13 cellular contexts compared by ENCODE assay signal in genomic region chr11:64231536-64231935, GRCh38. TPM values are rescaled to one million over a fixed set of nuclear protein-coding genes. Genes with fewer than 3 reads are reported as not detected.
DNase-seq lines count a peak whose midpoint lies in the region; ATAC-seq, FAIRE-seq and TF ChIP-seq lines count a peak whose summit lies in the region.
"Had no signal": no experiment of that assay in that cellular context is flagged by ENCODE, and none has a peak within 500 bp of the region (broad histone marks: within the 10 kb centered on the region; RNA-seq: fewer than 3 reads in every experiment).

No MANE protein-coding gene starts in this region.

- peaks cover 33% of the 10 kb centered on the region for H3K4me1 Mint-ChIP-seq in neural crest cell

- intact Hi-C loops in GM12878 (cut with micrococcal nuclease; ENCODE audit: unreplicated experiment) = no loop called here

- peaks cover 45% of the 10 kb centered on the region for H3K79me2 ChIP-seq in SK-N-SH (ENCODE audit: insufficient read depth)
- H3K79me2 ChIP-seq in Karpas-422 (ENCODE audit: low read length) = peaks cover 24% of the 10 kb centered on the region
- H3K79me2 ChIP-seq in GM12878 (ENCODE audit: control insufficient read depth, insufficient read depth, low read length) = peaks cover 32% of the 10 kb centered on the region

- H3K4me2 ChIP-seq in SK-N-SH = peak overlapping the region; percentile 90
- H3K4me2 ChIP-seq in Karpas-422 (ENCODE audit: low read depth, low read length, poor library complexity, severe bottlenecking) = peak overlapping the region; percentile 86
- 0 out of 2 replicates have a peak overlapping the region, but pooled peaks have one; percentile 13 for H3K4me2 ChIP-seq in GM12878 (ENCODE audit: control insufficient read depth, insufficient read depth)

- SMC1A ChIA-PET in GM12878 (lab: Charles Lee; ENCODE audit: uncharacterized antibody, unreplicated experiment) = no interaction called here

- H4K20me1 ChIP-seq in SK-N-SH (ENCODE audit: insufficient read depth) (no peaks in the 10 kb centered on the region), Karpas-422 (ENCODE audit: insufficient read depth, low read depth, low read length) (0 out of 2 replicates have a peak, but pooled peaks cover 7% of the 10 kb centered on the region), GM12878 (ENCODE audit: control insufficient read depth, insufficient read depth) (no peaks in the 10 kb centered on the region)

- no peak overlapping the region for H3K27ac ChIP-seq in SK-N-SH (ENCODE audit: low read depth in 2 of 2, low read length in 1 of 2)
- H3K27ac ChIP-seq in Karpas-422 (ENCODE audit: low read length) = peak overlapping the region; percentile 4; the same call in 1 of the 2 replicates
- H3K27ac ChIP-seq in GM12878 (ENCODE audit: control insufficient read depth, insufficient read depth) = no peak overlapping the region; the same call in 1 of the 2 replicates
- H3K27ac ChIP-seq: SJCRH30 had no signal

- no peak for TF ChIP-seq POLR2A in GM12878 (IDR thresholded peaks at IDR 0.05; ENCODE audit: low read depth, low read length)

- WGBS in SK-N-SH (ENCODE audit: low lambda C conversion rate) = 91% methylated on average over 6 of the region's 6 CpGs
- 74% methylated on average over 6 of the region's 6 CpGs for WGBS in GM12878 (ENCODE audit: insufficient coverage, insufficient replicate concordance, low lambda C conversion rate, missing lambda C conversion rate)

- TF ChIP-seq RAD21 in SK-N-SH (IDR thresholded peaks at IDR 0.05; ENCODE audit: low read length) (no peak), GM12878 (IDR thresholded peaks at IDR 0.05; ENCODE audit: insufficient read depth, low read depth, low read length) (no peak)

- ATAC-seq in SK-N-SH treated with all-trans-retinoic acid at 6 μM for 48 hours (no peak), GM12878 (no peak), HG02763 (IDR thresholded peaks at IDR 0.05; ENCODE audit: unreplicated experiment) (no peak)
- ATAC-seq: body of pancreas had no signal

- H3K9me3 ChIP-seq in SK-N-SH (no peaks in the 10 kb centered on the region), Karpas-422 (ENCODE audit: low read length) (no peaks in the 10 kb centered on the region), GM12878 (replicated peaks; ENCODE audit: control insufficient read depth, insufficient read depth, low read length) (no peaks in the 10 kb centered on the region)
- H3K9me3 ChIP-seq: body of pancreas, SJCRH30 had no signal

- H3K4me3 ChIP-seq in SK-N-SH (ENCODE audit: low read depth in 2 of 2, low read length in 1 of 2) (peak overlapping the region in 1 of 2 experiments; percentile 75; a peak in 2 of 4 replicates), Karpas-422 (ENCODE audit: low read length) (peak overlapping the region; percentile 81; the same call in 1 of the 2 replicates), GM12878 (no peak overlapping the region; the same call in 1 of the 2 replicates)
- H3K4me3 ChIP-seq: SJCRH30 had no signal

- FAIRE-seq in GM12878 (lab: Jason Lieb, UNC) = no peak

- H3K4me3 Mint-ChIP-seq in neural crest cell = peak overlapping the region; percentile 93

- TF ChIP-seq EP300 in SK-N-SH (IDR thresholded peaks at IDR 0.05; ENCODE audit: borderline replicate concordance in 1 of 2, low read depth in 1 of 2, low read length in 1 of 2) = no peak
- TF ChIP-seq EP300 in GM12878 (IDR thresholded peaks at IDR 0.05; ENCODE audit: borderline replicate concordance in 1 of 2, control insufficient read depth in 1 of 2, low read depth in 2 of 2, low read length in 2 of 2) = no peak

- no peak overlapping the region for H3K27ac Mint-ChIP-seq in neural crest cell (ENCODE audit: unreplicated experiment)

- DNase-seq in SK-N-SH (no peak), Karpas-422 (no peak), GM12878 (ENCODE audit: low read depth, low spot score) (no peak), neural crest cell (ENCODE audit: low read depth, low spot score) (no peak), GF-D8 (lab: John Stamatoyannopoulos, UW) (no peak)
- DNase-seq in stimulated activated CD4-positive, alpha-beta T cell treated with anti-CD3 and anti-CD28 coated beads, Interleukin-15, amount 100 ng/mL, for 24 hours = no peak
- DNase-seq: activated CD4-positive, alpha-beta T cell treated with anti-CD3 and anti-CD28 coated beads, Interleukin-2, amount 50 U/mL, for 4 hours; body of pancreas; DMS79; NCI-H510A; SJCRH30 had no signal

- POLR2A ChIA-PET in SK-N-SH (lab: Yijun Ruan, JAX) (interaction anchor here (1.2 kb wide), 1 partner anchor 15 kb away, joined by 3 read pairs; the partner anchor contains the start of gene PPP1R14B), GM12878 (lab: Charles Lee) (interaction anchor here (0.6 to 9.7 kb wide), 8 partner anchors 8 to 255 kb away, joined by 3 to 77 read pairs (median 6); partner anchors contain the start of genes FERMT3, FKBP2 and PPP1R14B)

- H3K36me3 ChIP-seq in SK-N-SH (replicated peaks in 1 of 2; ENCODE audit: control insufficient read depth in 1 of 2, insufficient read depth in 2 of 2, low read length in 1 of 2) (peaks cover 0 to 4% of the 10 kb centered on the region in 2 experiments), Karpas-422 (ENCODE audit: insufficient read depth, low read length) (no peaks in the 10 kb centered on the region), GM12878 (ENCODE audit: control insufficient read depth in 2 of 2, insufficient read depth in 2 of 2, low read length in 1 of 2) (no peaks in the 10 kb centered on the region)

- CTCF ChIA-PET in SK-N-SH (lab: Yijun Ruan, JAX) = interaction anchor here (1.1 to 3.4 kb wide), 4 partner anchors 14 to 73 kb away, joined by 3 to 15 read pairs (median 5); partner anchors contain the start of genes ESRRA, PLCB3 and STIP1
- CTCF ChIA-PET in GM12878 (lab: Yijun Ruan, JAX) = interaction anchor here (0.9 to 2.9 kb wide), 2 partner anchors 25 to 124 kb away, joined by 3 to 18 read pairs; partner anchors contain the start of gene FERMT3

- H3K4me1 ChIP-seq in SK-N-SH (ENCODE audit: control insufficient read depth in 1 of 2, insufficient read depth in 2 of 2, low read depth in 1 of 2, low read length in 1 of 2) = peaks cover 20 to 57% of the 10 kb centered on the region in 2 experiments; a peak in 2 of 4 replicates
- peaks cover 64% of the 10 kb centered on the region for H3K4me1 ChIP-seq in Karpas-422 (ENCODE audit: low read length)
- H3K4me1 ChIP-seq in GM12878 (ENCODE audit: control insufficient read depth, insufficient read depth, low read length) = peaks cover 41% of the 10 kb centered on the region
- H3K4me1 ChIP-seq: SJCRH30 had no signal

- RAD21 ChIA-PET in GM12878 (lab: Charles Lee; ENCODE audit: unreplicated experiment) = no interaction called here

- H3K36me3 Mint-ChIP-seq in neural crest cell (ENCODE audit: low read depth) = no peaks in the 10 kb centered on the region

- H2AFZ ChIP-seq in SK-N-SH (ENCODE audit: low read depth) (no peak overlapping the region), Karpas-422 (ENCODE audit: low read length) (no peak overlapping the region), GM12878 (ENCODE audit: control insufficient read depth, low read depth, low read length) (no peak overlapping the region)

- no peak for TF ChIP-seq CTCF in SK-N-SH (IDR thresholded peaks at IDR 0.05)
- no peak for TF ChIP-seq CTCF in GM12878 (IDR thresholded peaks at IDR 0.05 in 2 of 3, conservative IDR thresholded peaks at IDR 0.05 in 1 of 3; ENCODE audit: control insufficient read depth in 2 of 3, extremely low read depth in 1 of 3, insufficient read depth in 1 of 3, low read depth in 3 of 3, low read length in 3 of 3)
- TF ChIP-seq CTCF in neural crest cell (conservative IDR thresholded peaks at IDR 0.05) = no peak

- in situ Hi-C loops in GM12878 (cut with MboI) = loop anchor here (25.0 kb wide), 1 partner anchor 1631 kb away; the partner anchor contains the start of genes CFL1, EFEMP2 and MUS81

- no TSS peak for BruUV-seq in GM12878 (replicated peaks; lab: Mats Ljungman, UMichigan)

- no peaks in the 10 kb centered on the region for H3K9me3 Mint-ChIP-seq in neural crest cell

- H3K27me3 ChIP-seq in SK-N-SH (ENCODE audit: insufficient read depth) (no peaks in the 10 kb centered on the region), Karpas-422 (ENCODE audit: low read length) (no peaks in the 10 kb centered on the region), GM12878 (replicated peaks in 1 of 2; ENCODE audit: control insufficient read depth in 2 of 2, insufficient read depth in 2 of 2, low read length in 1 of 2) (no peaks in the 10 kb centered on the region)
- H3K27me3 ChIP-seq: body of pancreas, SJCRH30 had no signal

- H3K9ac ChIP-seq in SK-N-SH (no peak overlapping the region), Karpas-422 (ENCODE audit: low read length) (peak overlapping the region; percentile 74), GM12878 (ENCODE audit: control insufficient read depth, insufficient read depth, low read length) (no peak overlapping the region; the same call in 1 of the 2 replicates)

- H3F3A ChIP-seq in SK-N-SH (replicated peaks; ENCODE audit: insufficient read depth) = peaks cover 20% of the 10 kb centered on the region

- no peaks in the 10 kb centered on the region for H3K27me3 Mint-ChIP-seq in neural crest cell (ENCODE audit: low read depth)

- H3K9me2 ChIP-seq in SK-N-SH (no peaks in the 10 kb centered on the region), Karpas-422 (replicated peaks; ENCODE audit: insufficient read depth, low read length) (no peaks in the 10 kb centered on the region)

RNA-seq across cellular contexts. Expression of gene DNAJC4, which starts 1.2 kb away (rescaled TPM):
- polyA plus RNA-seq in SK-N-SH (2012; rRNA removed) = 46.9 and 52.1 TPM in 2 replicates
- 18.5 and 31.6 TPM in 2 replicates for polyA plus RNA-seq in SK-N-SH (2012; cell fraction: cytosol; rRNA removed)
- 68.2 and 78.5 TPM in 2 replicates for polyA plus RNA-seq in SK-N-SH (2012; cell fraction: nucleus; rRNA removed)
- total RNA-seq in Karpas-422 (2014; rRNA removed; shearing (Covaris generic); ENCODE audit: low replicate concordance) = 32.0 and 51.0 TPM in 2 replicates
- 16.4 and 16.5 TPM in 2 replicates for total RNA-seq in GM12878 (2013; cell fraction: nucleolus; rRNA removed)
- total RNA-seq in GM12878 (2014; rRNA removed) = 19.8 and 26.1 TPM in 2 replicates
- total RNA-seq in GM12878 (2014; rRNA removed; fragmentation: Illumina TruSeq; extraction: Trizol) = 19.3 and 22.5 TPM in 2 replicates
- 33.7 and 36.4 TPM in 2 replicates for total RNA-seq in GM12878 (2021)
- polyA plus RNA-seq in GM12878 (2011; ENCODE audit: low read depth) = 16.0 TPM
- polyA plus RNA-seq in GM12878 (2011; rRNA removed) = 22.4 and 33.9 TPM in 2 replicates
- 25.4 and 48.0 TPM in 2 replicates for polyA plus RNA-seq in GM12878 (2011; cell fraction: cytosol; rRNA removed)
- polyA plus RNA-seq in GM12878 (2011; cell fraction: nucleus; rRNA removed) = 273 and 301 TPM in 2 replicates
- polyA plus RNA-seq in GM12878 (2012) = 47.6 and 50.2 TPM in 2 replicates
- 12.0 and 27.8 TPM in 2 replicates for polyA plus RNA-seq in GM12878 (2014; fragmentation: Illumina TruSeq; extraction: Trizol)
- polyA plus RNA-seq in GM12878 (2014; fragmentation: Nextera tagmentation; extraction: Ambion mirVana) = 1 to 10 TPM; 3.7 to 9.7 TPM
- 64.9 and 70.6 TPM in 2 replicates for polyA plus RNA-seq in GM12878 (2014; rRNA removed)
- polyA plus RNA-seq in GM12878 (2016; fragmentation: Nextera tagmentation; extraction: Ambion mirVana) = 10 to 100 TPM; 32.4 to 35.0 TPM
- polyA minus RNA-seq in GM12878 (2011; rRNA and poly(A)+ RNA removed) = 9.1 and 19.6 TPM in 2 replicates
- polyA minus RNA-seq in GM12878 (2011; cell fraction: cytosol; rRNA and poly(A)+ RNA removed) = 8.3 and 11.1 TPM in 2 replicates
- polyA minus RNA-seq in GM12878 (2011; cell fraction: nucleus; rRNA and poly(A)+ RNA removed) = 16.4 and 23.9 TPM in 2 replicates
- total RNA-seq in neural crest cell = 27.2 TPM in 2 replicates

RNA-seq across cellular contexts. Expression of gene VEGFB, which starts 2.8 kb away (rescaled TPM):
- polyA plus RNA-seq in SK-N-SH (2012; rRNA removed) (16.3 and 29.9 TPM in 2 replicates), GM12878 (2011; rRNA removed) (8.4 and 11.1 TPM in 2 replicates), GM12878 (2014; fragmentation: Illumina TruSeq; extraction: Trizol) (17.0 and 24.2 TPM in 2 replicates), GM12878 (2014; fragmentation: Nextera tagmentation; extraction: Ambion mirVana) (10 to 100 TPM in 1 of 2 experiments, 1 to 10 TPM in 1; 7.0 to 28.1 TPM), GM12878 (2014; rRNA removed) (32.8 and 46.0 TPM in 2 replicates), GM12878 (2016; fragmentation: Nextera tagmentation; extraction: Ambion mirVana) (10 to 100 TPM; 12.4 to 12.7 TPM)
- 31.2 and 40.8 TPM in 2 replicates for polyA plus RNA-seq in SK-N-SH (2012; cell fraction: cytosol; rRNA removed)
- 39.6 and 40.1 TPM in 2 replicates for polyA plus RNA-seq in SK-N-SH (2012; cell fraction: nucleus; rRNA removed)
- total RNA-seq in Karpas-422 (2014; rRNA removed; shearing (Covaris generic); ENCODE audit: low replicate concordance) = 43.4 and 67.9 TPM in 2 replicates
- total RNA-seq in GM12878 (2013; cell fraction: nucleolus; rRNA removed) = 8.3 and 9.7 TPM in 2 replicates
- total RNA-seq in GM12878 (2014; rRNA removed) (23.3 and 25.4 TPM in 2 replicates), GM12878 (2014; rRNA removed; fragmentation: Illumina TruSeq; extraction: Trizol) (16.3 and 17.5 TPM in 2 replicates), GM12878 (2021) (75.8 and 81.7 TPM in 2 replicates), neural crest cell (61.2 and 62.7 TPM in 2 replicates)
- polyA plus RNA-seq in GM12878 (2011; ENCODE audit: low read depth) = 81.9 TPM
- 15.2 and 15.4 TPM in 2 replicates for polyA plus RNA-seq in GM12878 (2011; cell fraction: cytosol; rRNA removed)
- 19.2 and 22.3 TPM in 2 replicates for polyA plus RNA-seq in GM12878 (2011; cell fraction: nucleus; rRNA removed)
- 116 and 119 TPM in 2 replicates for polyA plus RNA-seq in GM12878 (2012)
- polyA minus RNA-seq in GM12878 (2011; rRNA and poly(A)+ RNA removed) = 5.7 and 7.5 TPM in 2 replicates
- polyA minus RNA-seq in GM12878 (2011; cell fraction: cytosol; rRNA and poly(A)+ RNA removed) = 8.7 and 13.7 TPM in 2 replicates
- 3.7 and 3.8 TPM in 2 replicates for polyA minus RNA-seq in GM12878 (2011; cell fraction: nucleus; rRNA and poly(A)+ RNA removed)

RNA-seq across cellular contexts. Expression of gene NUDT22, which starts 5.5 kb away (rescaled TPM):
- polyA plus RNA-seq in SK-N-SH (2012; rRNA removed) = 72.7 and 74.0 TPM in 2 replicates
- polyA plus RNA-seq in SK-N-SH (2012; cell fraction: cytosol; rRNA removed) = 31.3 and 42.6 TPM in 2 replicates
- polyA plus RNA-seq in SK-N-SH (2012; cell fraction: nucleus; rRNA removed) = 150 and 256 TPM in 2 replicates
- total RNA-seq in Karpas-422 (2014; rRNA removed; shearing (Covaris generic); ENCODE audit: low replicate concordance) = 70.0 and 114 TPM in 2 replicates
- 102 and 104 TPM in 2 replicates for total RNA-seq in GM12878 (2013; cell fraction: nucleolus; rRNA removed)
- total RNA-seq in GM12878 (2014; rRNA removed) = 102 and 115 TPM in 2 replicates
- 31.0 and 37.7 TPM in 2 replicates for total RNA-seq in GM12878 (2014; rRNA removed; fragmentation: Illumina TruSeq; extraction: Trizol)
- 87.7 and 91.0 TPM in 2 replicates for total RNA-seq in GM12878 (2021)
- 12.2 TPM for polyA plus RNA-seq in GM12878 (2011; ENCODE audit: low read depth)
- polyA plus RNA-seq in GM12878 (2011; rRNA removed) = 21.2 and 38.5 TPM in 2 replicates
- polyA plus RNA-seq in GM12878 (2011; cell fraction: cytosol; rRNA removed) = 53.8 and 85.1 TPM in 2 replicates
- polyA plus RNA-seq in GM12878 (2011; cell fraction: nucleus; rRNA removed) = 263 and 319 TPM in 2 replicates
- 55.3 and 55.6 TPM in 2 replicates for polyA plus RNA-seq in GM12878 (2012)
- polyA plus RNA-seq in GM12878 (2014; fragmentation: Illumina TruSeq; extraction: Trizol) = 6.0 and 17.0 TPM in 2 replicates
- polyA plus RNA-seq in GM12878 (2014; fragmentation: Nextera tagmentation; extraction: Ambion mirVana) = 10 to 100 TPM in 1 of 2 experiments, 1 to 10 TPM in 1; 6.7 to 20.9 TPM
- polyA plus RNA-seq in GM12878 (2014; rRNA removed) = 94.4 and 118 TPM in 2 replicates
- polyA plus RNA-seq in GM12878 (2016; fragmentation: Nextera tagmentation; extraction: Ambion mirVana) = 10 to 100 TPM; 95.8 to 99.2 TPM
- polyA minus RNA-seq in GM12878 (2011; rRNA and poly(A)+ RNA removed) = 22.2 and 53.0 TPM in 2 replicates
- polyA minus RNA-seq in GM12878 (2011; cell fraction: cytosol; rRNA and poly(A)+ RNA removed) = 34.4 and 40.9 TPM in 2 replicates
- polyA minus RNA-seq in GM12878 (2011; cell fraction: nucleus; rRNA and poly(A)+ RNA removed) = 84.9 and 120 TPM in 2 replicates
- total RNA-seq in neural crest cell = 35.7 and 40.8 TPM in 2 replicates

RNA-seq across cellular contexts. Expression of gene TRPT1, which starts 5.5 kb away (rescaled TPM):
- polyA plus RNA-seq in SK-N-SH (2012; rRNA removed) = 61.5 and 62.4 TPM in 2 replicates
- polyA plus RNA-seq in SK-N-SH (2012; cell fraction: cytosol; rRNA removed) = 31.0 and 39.9 TPM in 2 replicates
- polyA plus RNA-seq in SK-N-SH (2012; cell fraction: nucleus; rRNA removed) = 222 and 331 TPM in 2 replicates
- total RNA-seq in Karpas-422 (2014; rRNA removed; shearing (Covaris generic); ENCODE audit: low replicate concordance) = 72.5 and 90.4 TPM in 2 replicates
- total RNA-seq in GM12878 (2013; cell fraction: nucleolus; rRNA removed) = 29.8 and 33.1 TPM in 2 replicates
- total RNA-seq in GM12878 (2014; rRNA removed) = 39.0 and 43.1 TPM in 2 replicates
- total RNA-seq in GM12878 (2014; rRNA removed; fragmentation: Illumina TruSeq; extraction: Trizol) = 17.8 and 19.9 TPM in 2 replicates
- total RNA-seq in GM12878 (2021) = 37.7 and 39.2 TPM in 2 replicates
- polyA plus RNA-seq in GM12878 (2011; ENCODE audit: low read depth) = 51.7 TPM
- 12.1 and 23.8 TPM in 2 replicates for polyA plus RNA-seq in GM12878 (2011; rRNA removed)
- polyA plus RNA-seq in GM12878 (2011; cell fraction: cytosol; rRNA removed) = 46.6 and 51.8 TPM in 2 replicates
- 127 and 150 TPM in 2 replicates for polyA plus RNA-seq in GM12878 (2011; cell fraction: nucleus; rRNA removed)
- polyA plus RNA-seq in GM12878 (2012) = 58.6 and 62.0 TPM in 2 replicates
- 13.0 and 14.3 TPM in 2 replicates for polyA plus RNA-seq in GM12878 (2014; fragmentation: Illumina TruSeq; extraction: Trizol)
- polyA plus RNA-seq in GM12878 (2014; fragmentation: Nextera tagmentation; extraction: Ambion mirVana) = 10 to 100 TPM in 1 of 2 experiments, 1 to 10 TPM in 1; 7.1 to 21.3 TPM
- 42.0 and 43.7 TPM in 2 replicates for polyA plus RNA-seq in GM12878 (2014; rRNA removed)
- 10 to 100 TPM; 49.9 to 63.0 TPM for polyA plus RNA-seq in GM12878 (2016; fragmentation: Nextera tagmentation; extraction: Ambion mirVana)
- polyA minus RNA-seq in GM12878 (2011; rRNA and poly(A)+ RNA removed) = 17.3 and 43.3 TPM in 2 replicates
- 11.9 and 17.4 TPM in 2 replicates for polyA minus RNA-seq in GM12878 (2011; cell fraction: cytosol; rRNA and poly(A)+ RNA removed)
- polyA minus RNA-seq in GM12878 (2011; cell fraction: nucleus; rRNA and poly(A)+ RNA removed) = 21.6 and 24.4 TPM in 2 replicates
- total RNA-seq in neural crest cell = 40.2 and 43.2 TPM in 2 replicates

RNA-seq across cellular contexts. Expression of gene FKBP2, which starts 9.4 kb away (rescaled TPM):
- polyA plus RNA-seq in SK-N-SH (2012; rRNA removed) (84.8 and 127 TPM in 2 replicates), GM12878 (2011; rRNA removed) (10.7 and 25.5 TPM in 2 replicates), GM12878 (2014; fragmentation: Illumina TruSeq; extraction: Trizol) (7.5 and 37.5 TPM in 2 replicates), GM12878 (2014; fragmentation: Nextera tagmentation; extraction: Ambion mirVana) (10 to 100 TPM in 1 of 2 experiments, 1 to 10 TPM in 1; 1.8 to 26.8 TPM), GM12878 (2014; rRNA removed) (58.6 and 61.9 TPM in 2 replicates), GM12878 (2016; fragmentation: Nextera tagmentation; extraction: Ambion mirVana) (10 to 100 TPM; 95.0 to 99.7 TPM)
- 87.0 and 100 TPM in 2 replicates for polyA plus RNA-seq in SK-N-SH (2012; cell fraction: cytosol; rRNA removed)
- polyA plus RNA-seq in SK-N-SH (2012; cell fraction: nucleus; rRNA removed) = 96.5 and 148 TPM in 2 replicates
- total RNA-seq in Karpas-422 (2014; rRNA removed; shearing (Covaris generic); ENCODE audit: low replicate concordance) = 27.8 and 73.4 TPM in 2 replicates
- total RNA-seq in GM12878 (2013; cell fraction: nucleolus; rRNA removed) = 9.4 and 12.1 TPM in 2 replicates
- total RNA-seq in GM12878 (2014; rRNA removed) (47.8 and 62.4 TPM in 2 replicates), GM12878 (2014; rRNA removed; fragmentation: Illumina TruSeq; extraction: Trizol) (39.1 and 41.5 TPM in 2 replicates), GM12878 (2021) (31.6 and 37.1 TPM in 2 replicates), neural crest cell (29.2 and 33.7 TPM in 2 replicates)
- polyA plus RNA-seq in GM12878 (2011; ENCODE audit: low read depth) = 29.1 TPM
- polyA plus RNA-seq in GM12878 (2011; cell fraction: cytosol; rRNA removed) = 39.3 and 59.8 TPM in 2 replicates
- 31.1 and 39.6 TPM in 2 replicates for polyA plus RNA-seq in GM12878 (2011; cell fraction: nucleus; rRNA removed)
- 61.8 and 77.4 TPM in 2 replicates for polyA plus RNA-seq in GM12878 (2012)
- polyA minus RNA-seq in GM12878 (2011; rRNA and poly(A)+ RNA removed) = 10.7 and 22.3 TPM in 2 replicates
- 14.9 and 15.4 TPM in 2 replicates for polyA minus RNA-seq in GM12878 (2011; cell fraction: cytosol; rRNA and poly(A)+ RNA removed)
- polyA minus RNA-seq in GM12878 (2011; cell fraction: nucleus; rRNA and poly(A)+ RNA removed) = 4.2 and 8.3 TPM in 2 replicates

Comparison
In these comparisons a context has a peak if more than half of its experiments do, and no peak if none do; other contexts are left out.
1. H3K4me2 ChIP-seq: peak in every context shown above with its lines; median percentile 90 in SK-N-SH; 86 in Karpas-422; 13 in GM12878.